9 cellular contexts compared by ENCODE assay signal in the genomic region with DNA sequence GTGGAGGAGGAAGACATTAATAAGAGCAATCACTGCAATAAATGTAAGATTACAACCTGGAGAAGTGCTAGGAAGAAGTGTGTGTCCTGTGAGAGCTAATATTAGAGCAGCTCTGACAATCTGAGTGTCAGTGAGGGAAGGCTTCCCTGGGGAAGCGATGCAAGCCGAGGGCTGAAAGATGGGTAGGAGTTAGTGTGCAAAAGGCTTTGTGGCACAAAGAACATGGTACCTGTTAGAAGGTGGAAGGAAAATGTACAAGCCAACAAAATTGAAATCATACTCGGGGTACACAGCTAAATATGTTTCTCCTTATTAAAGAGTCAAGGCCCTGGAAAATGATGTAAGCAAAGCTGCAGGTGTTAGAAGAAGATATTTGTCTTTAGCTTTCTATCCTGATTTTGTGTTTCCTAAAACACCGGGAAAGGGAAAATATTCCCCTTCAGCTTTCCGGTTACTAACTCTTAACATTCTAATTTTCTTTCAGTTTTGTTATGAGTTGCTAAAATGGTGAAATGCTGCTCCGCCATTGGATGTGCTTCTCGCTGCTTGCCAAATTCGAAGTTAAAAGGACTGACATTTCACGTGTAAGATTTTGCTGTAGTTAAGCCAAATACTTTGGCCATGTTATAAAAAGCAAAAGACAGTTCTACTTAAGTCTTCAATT. TPM values are rescaled to one million over a fixed set of nuclear protein-coding genes. Genes with fewer than 3 reads are reported as not detected.
DNase-seq lines count a peak whose midpoint lies in the region; ATAC-seq, FAIRE-seq and TF ChIP-seq lines count a peak whose summit lies in the region.
"Had no signal": no experiment of that assay in that cellular context is flagged by ENCODE, and none has a peak within 500 bp of the region (broad histone marks: within the 10 kb centered on the region; RNA-seq: fewer than 3 reads in every experiment).

No MANE protein-coding gene starts in this region.

- no peak for TF ChIP-seq RAD21 in K562 (CRISPR knock-in tag; conservative IDR thresholded peaks at IDR 0.05 in 1 of 2, IDR thresholded peaks at IDR 0.05 in 1 of 2)
- no peak for TF ChIP-seq RAD21 in liver (IDR thresholded peaks at IDR 0.05)

- WGBS in K562 (ENCODE audit: insufficient coverage, low coverage, missing lambda C conversion rate) = 10% methylated on average over 9 of the region's 9 CpGs
- WGBS in liver = 57% methylated on average over 9 of the region's 9 CpGs
- WGBS in upper lobe of left lung, 2 donors = 48 to 66% methylated on average over 9 of the region's 9 CpGs

- no peaks in the 10 kb centered on the region for H3K27me3 Mint-ChIP-seq in T-helper 17 cell
- H3K27me3 Mint-ChIP-seq: IgD-negative memory B cell had no signal

- no TSS peak for BruUV-seq in K562 (replicated peaks; lab: Mats Ljungman, UMichigan)

- CTCF ChIA-PET in K562 (lab: Yijun Ruan, JAX; ENCODE audit: low intra/inter-chr PET ratio) = no interaction called here

- H2AFZ ChIP-seq in Loucy (ENCODE audit: low read length) (peak overlapping the region; percentile 90), K562 (ENCODE audit: low read depth, low read length) (peak overlapping the region; percentile 97)

- H3K27me3 ChIP-seq in BE2C (no peaks in the 10 kb centered on the region), Loucy (ENCODE audit: insufficient read depth, low read length, poor library complexity, severe bottlenecking) (no peaks in the 10 kb centered on the region), K562 (ENCODE audit: control insufficient read depth in 2 of 2, insufficient read depth in 2 of 2, low read length in 2 of 2) (no peaks in the 10 kb centered on the region), liver (ENCODE audit: control insufficient read depth in 4 of 4, insufficient read depth in 4 of 4, low read length in 3 of 4) (no peaks in the 10 kb centered on the region), upper lobe of left lung (no peaks in the 10 kb centered on the region)

- H3K4me3 Mint-ChIP-seq in T-helper 17 cell = no peak overlapping the region

- H3K9ac ChIP-seq in Loucy (ENCODE audit: low read depth, low read length, poor library complexity, severe bottlenecking) (peak overlapping the region; percentile 86), K562 (ENCODE audit: insufficient read depth in 1 of 2, low read depth in 2 of 2, low read length in 2 of 2) (peak overlapping the region; percentile 96 to 97), liver (ENCODE audit: low read depth in 1 of 2, low read length in 2 of 2) (peak overlapping the region; percentile 50 to 93)

- peaks cover 24% of the 10 kb centered on the region for H4K20me1 ChIP-seq in Loucy (ENCODE audit: insufficient read depth, low read length, poor library complexity, severe bottlenecking)
- peaks cover 10% of the 10 kb centered on the region; the same call in 1 of the 2 replicates for H4K20me1 ChIP-seq in K562 (replicated peaks; ENCODE audit: control insufficient read depth, insufficient read depth, low read length)

- H3K9me3 ChIP-seq in BE2C (no peaks in the 10 kb centered on the region), Loucy (ENCODE audit: insufficient read depth, low read depth, low read length) (no peaks in the 10 kb centered on the region), K562 (replicated peaks; ENCODE audit: control insufficient read depth, insufficient read depth, low read depth, low read length) (peaks cover 2% of the 10 kb centered on the region; the same call in 1 of the 2 replicates), liver (ENCODE audit: control insufficient read depth in 4 of 4, low read length in 3 of 4) (no peaks in the 10 kb centered on the region), upper lobe of left lung (no peaks in the 10 kb centered on the region), T-helper 17 cell (ENCODE audit: control insufficient read depth, low read length, poor library complexity, severe bottlenecking) (no peaks in the 10 kb centered on the region)

- POLR2A ChIA-PET in K562 (lab: Yijun Ruan, JAX) = interaction anchor here (1.0 to 2.2 kb wide), 9 partner anchors 10 to 41 kb away, joined by 3 to 6 read pairs (median 4); partner anchors contain the start of gene ODAPH

- H3K4me3 ChIP-seq in BE2C (ENCODE audit: low read depth, low read length) (peak overlapping the region; percentile 96), Loucy (ENCODE audit: low read length, poor library complexity, severe bottlenecking) (peak overlapping the region; percentile 87), K562 (peak overlapping the region; percentile 56), liver (ENCODE audit: low read depth in 1 of 3, low read length in 3 of 3) (peak overlapping the region; percentile 58 to 97 (median 93)), upper lobe of left lung (peak overlapping the region; percentile 63 to 80 (median 76))

- in situ Hi-C loops in K562 (cut with MboI) = no loop called here

- no peak for TF ChIP-seq POLR2A in K562 (conservative IDR thresholded peaks at IDR 0.05)
- no peak for TF ChIP-seq POLR2A in upper lobe of left lung (IDR thresholded peaks at IDR 0.05)

- H3K36me3 ChIP-seq in BE2C = peaks cover 12% of the 10 kb centered on the region
- peaks cover 5% of the 10 kb centered on the region; the same call in 1 of the 2 replicates for H3K36me3 ChIP-seq in Loucy (ENCODE audit: insufficient read depth, low read length)
- H3K36me3 ChIP-seq in K562 (ENCODE audit: control insufficient read depth, insufficient read depth, low read length) = peaks cover 32% of the 10 kb centered on the region
- peaks cover 0 to 13% (median 5%) of the 10 kb centered on the region in 4 donors for H3K36me3 ChIP-seq in liver (ENCODE audit: control insufficient read depth in 4 of 4, insufficient read depth in 3 of 4, low read depth in 1 of 4, low read length in 3 of 4)
- peaks cover 3 to 23% (median 8%) of the 10 kb centered on the region in 4 donors for H3K36me3 ChIP-seq in upper lobe of left lung

- DNase-seq in BE2C (no peak), K562 (ENCODE audit: extremely low read depth in 1 of 4, low spot score in 3 of 4) (peak in 1 of 4 experiments; percentile 25), upper lobe of left lung (no peak), T-helper 17 cell (no peak), NCI-H1436 (lab: John Stamatoyannopoulos, UW) (no peak)

- peaks cover 33% of the 10 kb centered on the region for H3K4me1 Mint-ChIP-seq in T-helper 17 cell

- H3K27ac Mint-ChIP-seq in T-helper 17 cell = no peak overlapping the region

- TF ChIP-seq EP300 in K562 (IDR thresholded peaks at IDR 0.05; ENCODE audit: low read length) (no peak), upper lobe of left lung (IDR thresholded peaks at IDR 0.05) (no peak)

- H3K27ac ChIP-seq in K562 (ENCODE audit: extremely low read depth, low read depth, low read length) = peak overlapping the region; percentile 95
- peak overlapping the region; percentile 97 for H3K27ac ChIP-seq in liver (ENCODE audit: low read depth in 1 of 2, low read length in 2 of 2)
- H3K27ac ChIP-seq in upper lobe of left lung = peak overlapping the region; percentile 94 to 99 (median 97)

- intact Hi-C loops in K562 (cut with micrococcal nuclease) = loop anchor here (2.0 to 5.0 kb wide), 2 partner anchors 158 to 207 kb away; partner anchors contain the start of genes G3BP2 and USO1

- no peaks in the 10 kb centered on the region for H3K9me2 ChIP-seq in Loucy (replicated peaks; ENCODE audit: low read depth, low read length)

- H3K4me2 ChIP-seq in Loucy (ENCODE audit: low read depth, low read length, poor library complexity, severe bottlenecking) (peak overlapping the region; percentile 92), K562 (ENCODE audit: insufficient read depth, low read length) (peak overlapping the region; percentile 92)

- peaks cover 5% of the 10 kb centered on the region; the same call in 1 of the 2 replicates for H3F3A ChIP-seq in Loucy (ENCODE audit: low read depth)

- H3K4me1 ChIP-seq in BE2C = no peaks in the 10 kb centered on the region; the same call in 1 of the 2 replicates
- H3K4me1 ChIP-seq in Loucy (ENCODE audit: insufficient read depth, low read length, poor library complexity, severe bottlenecking) = peaks cover 44% of the 10 kb centered on the region
- peaks cover 0 to 16% of the 10 kb centered on the region in 2 experiments; a peak in 4 of 5 replicates for H3K4me1 ChIP-seq in K562 (replicated peaks in 1 of 2; ENCODE audit: control insufficient read depth in 2 of 2, insufficient read depth in 2 of 2, low read length in 2 of 2)
- H3K4me1 ChIP-seq in liver (ENCODE audit: control insufficient read depth in 4 of 4, insufficient read depth in 4 of 4, low read length in 3 of 4) = peaks cover 6 to 34% (median 17%) of the 10 kb centered on the region in 4 donors
- peaks cover 34 to 51% (median 45%) of the 10 kb centered on the region in 4 donors for H3K4me1 ChIP-seq in upper lobe of left lung

- no peak for FAIRE-seq in K562 (lab: Jason Lieb, UNC)

- ATAC-seq in GM19023 (IDR thresholded peaks at IDR 0.05; ENCODE audit: unreplicated experiment) (peak; percentile 0), K562 (no peak), upper lobe of left lung (ENCODE audit: low FRiP score in 2 of 2) (no peak), T-helper 17 cell (no peak)

- no peaks in the 10 kb centered on the region for H3K9me1 ChIP-seq in K562 (ENCODE audit: control insufficient read depth, insufficient read depth, low read length)

- H3K79me2 ChIP-seq in Loucy (ENCODE audit: insufficient read depth, low read length) = peaks cover 57% of the 10 kb centered on the region
- H3K79me2 ChIP-seq in K562 (ENCODE audit: control insufficient read depth, insufficient read depth, low read length) = peaks cover 57% of the 10 kb centered on the region

- TF ChIP-seq CTCF in BE2C (IDR thresholded peaks at IDR 0.05; ENCODE audit: low read depth, low read length) = no peak
- TF ChIP-seq CTCF in Loucy (conservative IDR thresholded peaks at IDR 0.05; ENCODE audit: low read length) = no peak
- TF ChIP-seq CTCF in K562 (IDR thresholded peaks at IDR 0.05 in 2 of 3, conservative IDR thresholded peaks at IDR 0.05 in 1 of 3; ENCODE audit: insufficient read depth in 2 of 3, low read depth in 1 of 3, low read length in 3 of 3) = no peak
- no peak for TF ChIP-seq CTCF in liver (IDR thresholded peaks at IDR 0.05; ENCODE audit: low read depth, low read length, missing input control)
- TF ChIP-seq CTCF in upper lobe of left lung (IDR thresholded peaks at IDR 0.05) = no peak

- H3K36me3 Mint-ChIP-seq in T-helper 17 cell (ENCODE audit: low read depth) = peaks cover 3% of the 10 kb centered on the region

RNA-seq across cellular contexts. Expression of gene THAP6, which starts 0.8 kb away (rescaled TPM):
- polyA plus RNA-seq in BE2C (2012; ENCODE audit: insufficient read depth, insufficient read length, low read depth) = 10.0 TPM
- 33.4 and 78.0 TPM in 2 replicates for total RNA-seq in K562 (2011; cell fraction: chromatin; rRNA removed; ENCODE audit: low replicate concordance)
- 19.3 and 24.9 TPM in 2 replicates for total RNA-seq in K562 (2011; cell fraction: nucleolus; rRNA removed)
- 44.7 and 73.7 TPM in 2 replicates for total RNA-seq in K562 (2011; cell fraction: nucleoplasm; rRNA removed)
- total RNA-seq in K562 (2014; rRNA removed) (8.9 and 12.0 TPM in 2 replicates), K562 (2014; rRNA removed; fragmentation: Illumina TruSeq; extraction: Trizol) (17.3 and 20.9 TPM in 2 replicates), K562 (2015; rRNA removed; fragmentation: Illumina TruSeq; extraction: Trizol) (14.6 and 15.4 TPM in 2 replicates), K562 (2021) (13.7 and 15.1 TPM in 2 replicates), liver (10 to 100 TPM in 1 of 2 donors, 1 to 10 TPM in 1; 8.7 to 11.5 TPM), upper lobe of left lung (10 to 100 TPM; 10.8 to 46.1 (median 15.1) TPM), T-helper 17 cell (10 to 100 TPM; 24.8 to 25.4 TPM)
- polyA plus RNA-seq in K562 (2011; rRNA removed) (25.3 and 30.4 TPM in 2 replicates), K562 (2014; fragmentation: Illumina TruSeq; extraction: Trizol) (18.1 and 19.8 TPM in 2 replicates), K562 (2014; fragmentation: Nextera tagmentation; extraction: Ambion mirVana) (10 to 100 TPM; 16.3 to 20.1 TPM), K562 (2014; rRNA removed) (18.0 and 20.7 TPM in 2 replicates), liver (1 to 10 TPM; 4.2 to 6.4 TPM)
- 6.0 and 9.4 TPM in 2 replicates for polyA plus RNA-seq in K562 (2011; cell fraction: cytosol; rRNA removed)
- polyA plus RNA-seq in K562 (2011; cell fraction: nucleus; rRNA removed) = 41.4 and 43.1 TPM in 2 replicates
- polyA plus RNA-seq in K562 (2012) = 7.6 and 16.7 TPM in 2 replicates
- polyA minus RNA-seq in K562 (2011; rRNA and poly(A)+ RNA removed) = 30.6 and 35.1 TPM in 2 replicates
- 7.3 and 9.7 TPM in 2 replicates for polyA minus RNA-seq in K562 (2011; cell fraction: cytosol; rRNA and poly(A)+ RNA removed)
- 31.6 and 48.1 TPM in 2 replicates for polyA minus RNA-seq in K562 (2011; cell fraction: nucleus; rRNA and poly(A)+ RNA removed)

RNA-seq across cellular contexts. Expression of gene RCHY1, which starts 0.9 kb away (rescaled TPM):
- 53.2 TPM for polyA plus RNA-seq in BE2C (2012; ENCODE audit: insufficient read depth, insufficient read length, low read depth)
- 13.2 and 35.2 TPM in 2 replicates for total RNA-seq in K562 (2011; cell fraction: chromatin; rRNA removed; ENCODE audit: low replicate concordance)
- 4.5 and 8.4 TPM in 2 replicates for total RNA-seq in K562 (2011; cell fraction: nucleolus; rRNA removed)
- total RNA-seq in K562 (2011; cell fraction: nucleoplasm; rRNA removed) = 18.8 and 26.3 TPM in 2 replicates
- total RNA-seq in K562 (2014; rRNA removed) (33.1 and 36.7 TPM in 2 replicates), K562 (2014; rRNA removed; fragmentation: Illumina TruSeq; extraction: Trizol) (41.5 and 45.1 TPM in 2 replicates), K562 (2015; rRNA removed; fragmentation: Illumina TruSeq; extraction: Trizol) (24.8 and 27.3 TPM in 2 replicates), K562 (2021) (41.6 and 45.9 TPM in 2 replicates), liver (10 to 100 TPM; 14.7 to 24.8 TPM), upper lobe of left lung (10 to 100 TPM in 5 of 6 donors, 1 to 10 TPM in 1; 4.1 to 39.5 (median 26.1) TPM), T-helper 17 cell (10 to 100 TPM; 29.0 to 41.0 TPM)
- polyA plus RNA-seq in K562 (2011; rRNA removed) (48.6 and 84.0 TPM in 2 replicates), K562 (2014; fragmentation: Illumina TruSeq; extraction: Trizol) (52.2 and 56.6 TPM in 2 replicates), K562 (2014; fragmentation: Nextera tagmentation; extraction: Ambion mirVana) (10 to 100 TPM; 71.2 to 85.1 TPM), K562 (2014; rRNA removed) (37.3 and 38.2 TPM in 2 replicates), liver (10 to 100 TPM; 16.7 to 19.2 TPM)
- polyA plus RNA-seq in K562 (2011; cell fraction: cytosol; rRNA removed) = 13.8 and 31.0 TPM in 2 replicates
- 20.0 and 29.9 TPM in 2 replicates for polyA plus RNA-seq in K562 (2011; cell fraction: nucleus; rRNA removed)
- 39.8 and 104 TPM in 2 replicates for polyA plus RNA-seq in K562 (2012)
- 73.0 and 104 TPM in 2 replicates for polyA minus RNA-seq in K562 (2011; rRNA and poly(A)+ RNA removed)
- polyA minus RNA-seq in K562 (2011; cell fraction: cytosol; rRNA and poly(A)+ RNA removed) = 21.3 and 24.3 TPM in 2 replicates
- 19.4 and 26.2 TPM in 2 replicates for polyA minus RNA-seq in K562 (2011; cell fraction: nucleus; rRNA and poly(A)+ RNA removed)

RNA-seq across cellular contexts. Expression of gene ODAPH, which starts 40.8 kb away (rescaled TPM):
- polyA plus RNA-seq in BE2C (2012; ENCODE audit: insufficient read depth, insufficient read length, low read depth) = not detected
- total RNA-seq in K562 (2011; cell fraction: chromatin; rRNA removed; ENCODE audit: low replicate concordance) = not detected in 2 replicates
- not detected in 2 replicates for total RNA-seq in K562 (2011; cell fraction: nucleolus; rRNA removed)
- total RNA-seq in K562 (2011; cell fraction: nucleoplasm; rRNA removed) = not detected in 2 replicates
- total RNA-seq in K562 (2014; rRNA removed) (not detected in 2 replicates), K562 (2014; rRNA removed; fragmentation: Illumina TruSeq; extraction: Trizol) (not detected in 2 replicates), K562 (2015; rRNA removed; fragmentation: Illumina TruSeq; extraction: Trizol) (not detected in 2 replicates), K562 (2021) (not detected in 2 replicates), liver (not detected), upper lobe of left lung (not detected), T-helper 17 cell (under 1 TPM in 1 of 2 donors, not detected in 1; 0.29 TPM)
- polyA plus RNA-seq in K562 (2011; rRNA removed) (not detected in 2 replicates), K562 (2014; fragmentation: Illumina TruSeq; extraction: Trizol) (not detected in 2 replicates), K562 (2014; fragmentation: Nextera tagmentation; extraction: Ambion mirVana) (not detected), K562 (2014; rRNA removed) (not detected in 2 replicates), liver (not detected)
- polyA plus RNA-seq in K562 (2011; cell fraction: cytosol; rRNA removed) = 0.03 TPM in 1 of 2 replicates, not detected in the other
- polyA plus RNA-seq in K562 (2011; cell fraction: nucleus; rRNA removed) = 0.20 TPM in 1 of 2 replicates, not detected in the other
- polyA plus RNA-seq in K562 (2012) = not detected in 2 replicates
- polyA minus RNA-seq in K562 (2011; rRNA and poly(A)+ RNA removed) = not detected in 2 replicates
- polyA minus RNA-seq in K562 (2011; cell fraction: cytosol; rRNA and poly(A)+ RNA removed) = not detected in 2 replicates
- not detected in 2 replicates for polyA minus RNA-seq in K562 (2011; cell fraction: nucleus; rRNA and poly(A)+ RNA removed)
- polyA plus RNA-seq: IgD-negative memory B cell had no signal
